In genomic region chr18:23137093-23137640, GRCh38 we compare ENCODE assay signal across 8 cellular contexts. TPM values are rescaled to one million over a fixed set of nuclear protein-coding genes. Genes with fewer than 3 reads are reported as not detected.
DNase-seq lines count a peak whose midpoint lies in the region; ATAC-seq, FAIRE-seq and TF ChIP-seq lines count a peak whose summit lies in the region.

No MANE protein-coding gene starts in this region.

- 0 out of 2 replicates have a peak, but pooled peaks cover 6% of the 10 kb centered on the region for H3K27me3 ChIP-seq in BE2C
- peaks cover 13 to 25% of the 10 kb centered on the region in 2 donors for H3K27me3 ChIP-seq in muscle layer of colon (ENCODE audit: control insufficient read depth in 1 of 2, insufficient read depth in 2 of 2, low read length in 2 of 2)

- no peak overlapping the region for H3K27ac ChIP-seq in muscle layer of colon (ENCODE audit: low read depth, low read length)

- no peak for DNase-seq in BE2C
- no peak for DNase-seq in MCF 10A (ENCODE audit: unreplicated experiment)
- no peak for DNase-seq in H54 (ENCODE audit: insufficient read length, low spot score)
- no peak for DNase-seq in NCI-H2227 (lab: John Stamatoyannopoulos, UW; ENCODE audit: unreplicated experiment)
- DNase-seq in NCI-H1092 treated with DMSO at 0.1 percent for 48 hours (lab: John Stamatoyannopoulos, UW): no peak

- CTCF ChIA-PET in MCF 10A (lab: Yijun Ruan, JAX): interaction anchor here (1.0 to 1.3 kb wide), 2 partner anchors 106 to 242 kb away, joined by 3 read pairs; no protein-coding TSS in a partner anchor

- no peaks in the 10 kb centered on the region for H3K27me3 Mint-ChIP-seq in MCF 10A (ENCODE audit: insufficient read depth, unreplicated experiment)

- H3K4me3 ChIP-seq in BE2C (ENCODE audit: low read depth, low read length): peak overlapping the region; percentile 69
- H3K4me3 ChIP-seq in muscle layer of colon (ENCODE audit: low read depth in 1 of 2, low read length in 2 of 2): peak overlapping the region; percentile 46 to 56

- H3K9me3 ChIP-seq in BE2C: no peaks in the 10 kb centered on the region
- no peaks in the 10 kb centered on the region for H3K9me3 ChIP-seq in muscle layer of colon (ENCODE audit: low read length)

- BruUV-seq in MCF 10A (replicated peaks; lab: Mats Ljungman, UMichigan): TSS peak; percentile 38

- no peak for TF ChIP-seq CTCF in BE2C (IDR thresholded peaks at IDR 0.05; ENCODE audit: low read depth, low read length)
- no peak for TF ChIP-seq CTCF in MCF 10A (IDR thresholded peaks at IDR 0.05; ENCODE audit: unreplicated experiment)

- H3K4me1 Mint-ChIP-seq in MCF 10A (ENCODE audit: insufficient read depth, unreplicated experiment): peaks cover 21% of the 10 kb centered on the region

- H3K9ac ChIP-seq in muscle layer of colon (ENCODE audit: low read length): no peak overlapping the region

- H3K27ac Mint-ChIP-seq in MCF 10A (ENCODE audit: low read depth, unreplicated experiment): no peak overlapping the region

- no peaks in the 10 kb centered on the region for H3K36me3 Mint-ChIP-seq in MCF 10A (ENCODE audit: insufficient read depth, unreplicated experiment)

- H3K4me3 Mint-ChIP-seq in MCF 10A (ENCODE audit: unreplicated experiment): peak overlapping the region; percentile 80

- POLR2A ChIA-PET in MCF 10A (lab: Yijun Ruan, JAX): interaction anchor here (0.6 to 1.5 kb wide), 3 partner anchors 270 to 318 kb away, joined by 3 to 4 read pairs (median 3); partner anchors contain the start of gene RIOK3

- ATAC-seq in HG02885 (IDR thresholded peaks at IDR 0.05; ENCODE audit: poor library complexity, unreplicated experiment) (peak; percentile 25), HG03378 (IDR thresholded peaks at IDR 0.05; ENCODE audit: unreplicated experiment) (no peak)

- peaks cover 21% of the 10 kb centered on the region for H3K4me1 ChIP-seq in BE2C
- peaks cover 21% of the 10 kb centered on the region for H3K4me1 ChIP-seq in muscle layer of colon (ENCODE audit: insufficient read depth, low read length)

- FAIRE-seq in H54 (lab: Jason Lieb, UNC): no peak

- intact Hi-C loops in MCF 10A (cut with micrococcal nuclease): loop anchor here (10.0 kb wide), 2 partner anchors 118 to 448 kb away; partner anchors contain the start of gene NPC1

- no peaks in the 10 kb centered on the region for H3K9me3 Mint-ChIP-seq in MCF 10A (ENCODE audit: unreplicated experiment)

- H3K36me3 ChIP-seq in BE2C: no peaks in the 10 kb centered on the region
- H3K36me3 ChIP-seq in muscle layer of colon (ENCODE audit: insufficient read depth, low read length): no peaks in the 10 kb centered on the region

- no peak for TF ChIP-seq POLR2A in H54 (IDR thresholded peaks at IDR 0.05; ENCODE audit: low read depth, low read length)

RNA-seq across cellular contexts. Expression of gene CABLES1, which starts 1.9 kb away (rescaled TPM):
- 18.5 TPM for polyA plus RNA-seq in BE2C (2012; ENCODE audit: insufficient read depth, insufficient read length, low read depth)
- 3.2 and 3.7 TPM in 2 replicates for total RNA-seq in MCF 10A (2022)
